ENCODE assay signal across 19 cellular contexts in the genomic region with DNA sequence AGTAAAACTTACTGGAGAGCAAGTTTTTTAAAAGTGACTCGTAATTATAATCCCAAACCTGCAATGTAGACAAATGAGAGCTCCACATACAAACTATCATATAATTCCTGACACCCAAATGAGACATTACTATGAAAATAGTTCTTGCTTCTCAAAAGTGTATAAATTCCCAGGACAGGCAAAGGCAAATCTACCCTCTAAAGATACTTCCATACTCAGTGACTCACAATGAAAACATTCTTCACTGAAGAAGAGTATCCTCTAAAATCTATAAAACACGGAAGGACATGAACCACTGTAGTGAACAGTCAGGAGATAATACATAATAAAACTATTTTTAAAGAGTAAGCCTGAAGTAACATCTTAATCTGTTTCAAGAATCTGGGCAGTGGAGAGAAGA.
A peak's percentile ranks its signal among the peaks of the same experiment; 100 is the strongest.
DNase-seq lines count a peak whose midpoint lies in the region; ATAC-seq, FAIRE-seq and TF ChIP-seq lines count a peak whose summit lies in the region.
"Had no signal": no experiment of that assay in that cellular context is flagged by ENCODE, and none has a peak within 500 bp of the region (broad histone marks: within the 10 kb centered on the region; RNA-seq: fewer than 3 reads in every experiment).

No MANE protein-coding gene starts in this region.

- FAIRE-seq in bronchial epithelial cell (lab: Jason Lieb, UNC), result no peak
- FAIRE-seq in keratinocyte (lab: Jason Lieb, UNC), result peak; percentile 87
- FAIRE-seq: GM12891, GM18507, K562 had no signal

- H3K4me3 ChIP-seq in bronchial epithelial cell (ENCODE audit: low read depth, low read length), result no peak overlapping the region
- H3K4me3 ChIP-seq in keratinocyte (ENCODE audit: control insufficient read depth in 2 of 3, extremely low read depth in 1 of 3, insufficient read depth in 2 of 3, low read depth in 1 of 3, low read length in 3 of 3), result no peak overlapping the region
- H3K4me3 ChIP-seq: K562 had no signal

- H3K9me3 ChIP-seq in keratinocyte (ENCODE audit: control insufficient read depth, low read depth, low read length), result no peaks in the 10 kb centered on the region

- ATAC-seq in GM19467 (IDR thresholded peaks at IDR 0.05; ENCODE audit: unreplicated experiment) (no peak), HG02852 (IDR thresholded peaks at IDR 0.05; ENCODE audit: unreplicated experiment) (no peak)
- ATAC-seq: K562 had no signal

- DNase-seq in A172 (ENCODE audit: low spot score), result peak; percentile 4
- DNase-seq in LHCN-M2 (ENCODE audit: low read depth), result peak; percentile 65
- peak; percentile 49 for DNase-seq in bronchial epithelial cell (ENCODE audit: low read depth)
- no peak for DNase-seq in keratinocyte (ENCODE audit: low read depth, low spot score)
- no peak for DNase-seq in stimulated activated CD4-positive, alpha-beta T cell treated with anti-CD3 and anti-CD28 coated beads, Interleukin-4, amount 100 ng/mL, for 1 hour
- no peak for DNase-seq in activated gamma-delta T cell treated with Interleukin-2 at 50 U/mL for 16 hours
- DNase-seq: 8988T; CD4-positive, alpha-beta T cell; NCI-H1417; NCI-H187 treated with DMSO at 0.1 percent for 48 hours; NCI-H2227 treated with DMSO at 0.1 percent for 48 hours; NCI-H510A treated with DMSO at 0.1 percent for 48 hours; NCI-H774; SIG-M5 had no signal

- H3K9me1 ChIP-seq in keratinocyte (ENCODE audit: control insufficient read depth, extremely low read depth, insufficient read depth, low read length), result no peaks in the 10 kb centered on the region

- H3K36me3 ChIP-seq in bronchial epithelial cell (ENCODE audit: control insufficient read depth, insufficient read depth, low read length), result no peaks in the 10 kb centered on the region
- H3K36me3 ChIP-seq in keratinocyte (ENCODE audit: control insufficient read depth in 2 of 2, extremely low read depth in 1 of 2, insufficient read depth in 2 of 2, low read length in 2 of 2), result no peaks in the 10 kb centered on the region

- TF ChIP-seq CTCF in bronchial epithelial cell (IDR thresholded peaks at IDR 0.05; ENCODE audit: insufficient read depth, low read length, severe bottlenecking) (no peak), keratinocyte (optimal IDR thresholded peaks at IDR 0.05 in 1 of 3, IDR thresholded peaks at IDR 0.05 in 1 of 3, conservative IDR thresholded peaks at IDR 0.05 in 1 of 3; ENCODE audit: extremely low read depth in 1 of 3, insufficient read depth in 2 of 3, low read length in 3 of 3) (no peak)

- H4K20me1 ChIP-seq in keratinocyte (ENCODE audit: control insufficient read depth, extremely low read depth, insufficient read depth, low read length), result no peaks in the 10 kb centered on the region

- no peak overlapping the region for H3K27ac ChIP-seq in keratinocyte (ENCODE audit: control insufficient read depth, insufficient read depth, low read length)

- H3K27me3 ChIP-seq in bronchial epithelial cell (ENCODE audit: control insufficient read depth, insufficient read depth, low read length) (no peaks in the 10 kb centered on the region), keratinocyte (ENCODE audit: control insufficient read depth, extremely low read depth, insufficient read depth, low read length) (no peaks in the 10 kb centered on the region)

- no peak overlapping the region for H3K9ac ChIP-seq in keratinocyte (ENCODE audit: control insufficient read depth, extremely low read depth, insufficient read depth, low read length)

- H3K4me2 ChIP-seq in keratinocyte (ENCODE audit: control insufficient read depth, extremely low read depth, insufficient read depth, low read depth, low read length), result peak overlapping the region; percentile 49

- H3K4me1 ChIP-seq in keratinocyte (ENCODE audit: control insufficient read depth, extremely low read depth, insufficient read depth, low read length), result peaks cover 27% of the 10 kb centered on the region

- H3K79me2 ChIP-seq in keratinocyte (ENCODE audit: control insufficient read depth, insufficient read depth, low read length), result no peaks in the 10 kb centered on the region

- peak overlapping the region; percentile 52 for H2AFZ ChIP-seq in keratinocyte (ENCODE audit: control insufficient read depth, low read length)

- dilution Hi-C loops in keratinocyte (cut with MboI; ENCODE audit: extremely low pct_ligation_motif_present, low sequenced_read_pairs), result no loop called here

Comparison
In these comparisons a context has a peak if more than half of its experiments do, and no peak if none do; other contexts are left out.
1. DNase-seq: peak in A172 (single experiment), LHCN-M2 (single experiment) and bronchial epithelial cell (single experiment); none in keratinocyte (single experiment), stimulated activated CD4-positive, alpha-beta T cell treated with anti-CD3 and anti-CD28 coated beads, Interleukin-4, amount 100 ng/mL, for 1 hour (single experiment) and activated gamma-delta T cell treated with Interleukin-2 at 50 U/mL for 16 hours (single experiment).